Comparison of ENCODE assay signal across 16 cellular contexts in the genomic region with DNA sequence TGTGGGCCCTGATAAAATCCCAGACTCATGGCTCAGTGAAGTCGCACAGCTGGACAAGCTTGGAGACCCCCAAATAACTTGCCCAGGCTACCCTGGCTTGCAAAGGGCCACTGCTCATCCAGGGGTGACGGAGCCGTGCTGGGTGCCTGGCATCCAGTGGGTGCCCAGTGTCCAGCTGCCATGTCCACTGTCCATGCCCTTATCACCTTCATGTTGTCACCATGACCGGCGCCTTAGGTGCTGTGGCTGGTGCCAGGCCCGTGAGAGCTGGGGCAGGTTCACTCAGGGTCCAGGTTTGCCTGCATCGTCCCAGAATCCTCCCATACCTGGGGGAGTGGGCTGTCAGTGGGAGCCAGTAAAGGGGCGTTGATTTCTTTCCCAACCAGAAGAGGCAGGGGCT. TPM values are rescaled to one million over a fixed set of nuclear protein-coding genes. Genes with fewer than 3 reads are reported as not detected.
DNase-seq lines count a peak whose midpoint lies in the region.
"Had no signal": no experiment of that assay in that cellular context is flagged by ENCODE, and none has a peak within 500 bp of the region (broad histone marks: within the 10 kb centered on the region; RNA-seq: fewer than 3 reads in every experiment).

No MANE protein-coding gene starts in this region.

- H2BK120ac ChIP-seq in mesenchymal stem cell (ENCODE audit: low read depth, low read length), result no peak overlapping the region

- H3K4me1 ChIP-seq in adipocyte (ENCODE audit: control insufficient read depth, insufficient read depth, low read length), result peaks cover 45% of the 10 kb centered on the region
- peaks cover 43% of the 10 kb centered on the region for H3K4me1 ChIP-seq in mesenchymal stem cell (ENCODE audit: control insufficient read depth, insufficient read depth, low read depth, low read length)
- peaks cover 58% of the 10 kb centered on the region for H3K4me1 ChIP-seq in stomach smooth muscle (ENCODE audit: control insufficient read depth, insufficient read depth, low read length)
- no peaks in the 10 kb centered on the region for H3K4me1 ChIP-seq in effector memory CD4-positive, alpha-beta T cell (ENCODE audit: control insufficient read depth, insufficient read depth, low read length, poor library complexity, severe bottlenecking)

- H4K91ac ChIP-seq in mesenchymal stem cell (ENCODE audit: low read length), result peak overlapping the region; percentile 19

- no peak overlapping the region for H2BK12ac ChIP-seq in mesenchymal stem cell (ENCODE audit: low read length in 2 of 2)

- no peak overlapping the region for H2AK5ac ChIP-seq in mesenchymal stem cell (ENCODE audit: low read length, severe bottlenecking)

- peak overlapping the region in 1 of 2 experiments; percentile 17 for H3K4ac ChIP-seq in mesenchymal stem cell (ENCODE audit: low read depth in 1 of 2, low read length in 2 of 2)

- H3K36me3 Mint-ChIP-seq in IgD-negative memory B cell (peaks cover 5% of the 10 kb centered on the region), immature natural killer cell (no peaks in the 10 kb centered on the region)
- H3K36me3 Mint-ChIP-seq: T-cell had no signal

- H3K4me3 Mint-ChIP-seq in IgD-negative memory B cell (peak overlapping the region in 1 of 4 donors; percentile 47), immature natural killer cell (no peak overlapping the region)
- H3K4me3 Mint-ChIP-seq: T-cell had no signal

- H3K4me2 ChIP-seq in mesenchymal stem cell (ENCODE audit: low read length, poor library complexity, severe bottlenecking), result no peak overlapping the region

- WGBS in mesenchymal stem cell, result 96% methylated on average over 8 of the region's 8 CpGs

- no peak overlapping the region for H4K8ac ChIP-seq in mesenchymal stem cell (ENCODE audit: low read length)

- no peak overlapping the region for H2AFZ ChIP-seq in mesenchymal stem cell (ENCODE audit: low read depth, low read length)

- no peak overlapping the region for H3K27ac ChIP-seq in mesenchymal stem cell (ENCODE audit: low read length, poor library complexity, severe bottlenecking)
- peak overlapping the region; percentile 89 for H3K27ac ChIP-seq in stomach smooth muscle (ENCODE audit: low read length)
- H3K27ac ChIP-seq in effector memory CD4-positive, alpha-beta T cell (ENCODE audit: insufficient read depth, low read length, poor library complexity, severe bottlenecking), result no peak overlapping the region

- peaks cover 31 to 48% (median 36%) of the 10 kb centered on the region in 3 donors for H3K4me1 Mint-ChIP-seq in IgD-negative memory B cell
- H3K4me1 Mint-ChIP-seq in immature natural killer cell, result no peaks in the 10 kb centered on the region

- no peaks in the 10 kb centered on the region for H3K9me3 Mint-ChIP-seq in IgD-negative memory B cell
- no peaks in the 10 kb centered on the region for H3K9me3 Mint-ChIP-seq in immature natural killer cell
- H3K9me3 Mint-ChIP-seq: T-cell had no signal

- no peak overlapping the region for H2BK15ac ChIP-seq in mesenchymal stem cell (ENCODE audit: low read depth, poor library complexity, severe bottlenecking)

- H3K14ac ChIP-seq in mesenchymal stem cell (ENCODE audit: low read length in 2 of 2), result no peak overlapping the region

- H3K27me3 ChIP-seq in adipocyte (replicated peaks; ENCODE audit: control insufficient read depth, insufficient read depth, low read length), result no peaks in the 10 kb centered on the region
- H3K27me3 ChIP-seq in mesenchymal stem cell (ENCODE audit: control insufficient read depth in 1 of 2, insufficient read depth in 1 of 2, low read length in 2 of 2), result no peaks in the 10 kb centered on the region
- H3K27me3 ChIP-seq in stomach smooth muscle (ENCODE audit: control insufficient read depth in 1 of 2, insufficient read depth in 2 of 2, low read length in 2 of 2), result no peaks in the 10 kb centered on the region
- no peaks in the 10 kb centered on the region for H3K27me3 ChIP-seq in effector memory CD4-positive, alpha-beta T cell (replicated peaks; ENCODE audit: control insufficient read depth, insufficient read depth, low read length, poor library complexity, severe bottlenecking)

- H3K27me3 Mint-ChIP-seq in IgD-negative memory B cell, result peaks cover 5% of the 10 kb centered on the region
- peaks cover 1 to 10% (median 6%) of the 10 kb centered on the region in 3 donors for H3K27me3 Mint-ChIP-seq in immature natural killer cell (ENCODE audit: low read depth in 3 of 3)
- H3K27me3 Mint-ChIP-seq: T-cell had no signal

- H3K23ac ChIP-seq in mesenchymal stem cell (ENCODE audit: low read length in 2 of 2), result no peak overlapping the region

- DNase-seq in adipocyte (ENCODE audit: low read depth), result no peak
- DNase-seq in mesenchymal stem cell, result no peak
- DNase-seq in effector memory CD4-positive, alpha-beta T cell, result no peak
- no peak for DNase-seq in immature natural killer cell
- DNase-seq in DMS 273 (lab: John Stamatoyannopoulos, UW; ENCODE audit: unreplicated experiment), result no peak
- no peak for DNase-seq in stimulated activated CD4-positive, alpha-beta T cell treated with anti-CD3 and anti-CD28 coated beads, Interleukin-4, amount 100 ng/mL, for 24 hours
- DNase-seq: activated CD4-positive, CD25-positive, alpha-beta regulatory T cell; amniotic stem cell; Caco-2; cerebellar nuclear complex; NCI-H1436 treated with DMSO at 0.1 percent for 48 hours; NCI-H226; stimulated activated naive CD4-positive, alpha-beta T cell treated with Interleukin-2 at 50 U/mL for 16 hours; T-cell had no signal

- H3K9me3 ChIP-seq in adipocyte (ENCODE audit: control insufficient read depth, low read length) (no peaks in the 10 kb centered on the region), mesenchymal stem cell (ENCODE audit: control insufficient read depth, low read length) (no peaks in the 10 kb centered on the region), stomach smooth muscle (ENCODE audit: control insufficient read depth in 2 of 2, low read length in 2 of 2) (no peaks in the 10 kb centered on the region)
- no peaks in the 10 kb centered on the region for H3K9me3 ChIP-seq in effector memory CD4-positive, alpha-beta T cell (ENCODE audit: control insufficient read depth, low read length)
- H3K9me3 ChIP-seq: Caco-2 had no signal

- H3K79me1 ChIP-seq in mesenchymal stem cell (replicated peaks; ENCODE audit: low read length, poor library complexity, severe bottlenecking), result peaks cover 14% of the 10 kb centered on the region

- H3K27ac Mint-ChIP-seq in IgD-negative memory B cell (peak overlapping the region in 2 of 3 donors; percentile 91 to 96), immature natural killer cell (no peak overlapping the region)
- H3K27ac Mint-ChIP-seq: T-cell had no signal

- H3K36me3 ChIP-seq in adipocyte (ENCODE audit: control insufficient read depth, insufficient read depth, low read length, severe bottlenecking) (no peaks in the 10 kb centered on the region), mesenchymal stem cell (ENCODE audit: control insufficient read depth in 1 of 2, insufficient read depth in 2 of 2, low read depth in 1 of 2, low read length in 2 of 2) (peaks cover 10 to 40% of the 10 kb centered on the region in 2 experiments), stomach smooth muscle (ENCODE audit: control insufficient read depth in 2 of 2, insufficient read depth in 2 of 2, low read length in 2 of 2) (peaks cover 13 to 16% of the 10 kb centered on the region in 2 donors)
- H3K36me3 ChIP-seq in effector memory CD4-positive, alpha-beta T cell (ENCODE audit: control insufficient read depth, insufficient read depth, low read length), result no peaks in the 10 kb centered on the region

- H3K4me3 ChIP-seq in adipocyte (ENCODE audit: low read length), result no peak overlapping the region
- H3K4me3 ChIP-seq in mesenchymal stem cell (ENCODE audit: insufficient read depth in 1 of 2, low read depth in 1 of 2, low read length in 2 of 2), result no peak overlapping the region
- no peak overlapping the region for H3K4me3 ChIP-seq in stomach smooth muscle (ENCODE audit: low read length in 2 of 2)
- H3K4me3 ChIP-seq in effector memory CD4-positive, alpha-beta T cell (ENCODE audit: insufficient read depth, low read depth, low read length, poor library complexity, severe bottlenecking), result no peak overlapping the region

- no peak overlapping the region for H3K18ac ChIP-seq in mesenchymal stem cell (ENCODE audit: low read depth in 1 of 2, low read length in 2 of 2)

- H2BK5ac ChIP-seq in mesenchymal stem cell (ENCODE audit: low read depth, low read length, poor library complexity, severe bottlenecking), result no peak overlapping the region

- peak overlapping the region; percentile 36 for H3K9ac ChIP-seq in adipocyte (ENCODE audit: low read length)
- H3K9ac ChIP-seq in mesenchymal stem cell (ENCODE audit: low read length), result no peak overlapping the region
- peak overlapping the region in 1 of 2 donors; percentile 42 for H3K9ac ChIP-seq in stomach smooth muscle (ENCODE audit: low read length in 2 of 2)

RNA-seq across cellular contexts. Expression of gene LRP5, which starts 57.4 kb away (rescaled TPM):
- polyA plus RNA-seq in IgD-negative memory B cell, result 1.0 TPM
- 46.4 TPM for polyA plus RNA-seq in mesenchymal stem cell (2013, experiment 1 of 2)
- polyA plus RNA-seq in mesenchymal stem cell (2013, experiment 2 of 2), result 41.4 TPM
- polyA plus RNA-seq in immature natural killer cell, result 1 to 10 TPM in 1 of 3 donors, under 1 TPM in 2; 0.03 to 1.2 (median 0.66) TPM

Comparison
In these comparisons a context has a peak if more than half of its experiments do, and no peak if none do; other contexts are left out.
1. H3K27ac Mint-ChIP-seq: peak in IgD-negative memory B cell (2 of 3); none in immature natural killer cell (0 of 6).